ENCODE assay signal across 8 cellular contexts in the genomic region with DNA sequence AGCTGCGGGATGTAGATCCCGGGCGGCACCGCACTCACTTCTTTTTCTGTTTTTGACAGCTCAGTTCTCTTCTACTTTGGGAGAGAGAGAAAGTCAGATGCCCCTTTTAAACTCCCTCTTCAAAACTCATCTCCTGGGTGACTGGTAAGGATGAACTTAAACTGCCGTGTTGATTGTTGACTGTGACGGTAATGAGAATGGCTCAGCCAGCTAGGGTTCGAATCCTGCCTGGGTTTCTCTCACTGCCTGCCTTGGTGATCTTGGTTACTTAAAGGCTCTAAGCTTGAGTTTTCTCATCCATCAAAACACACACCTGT. TPM values are rescaled to one million over a fixed set of nuclear protein-coding genes. Genes with fewer than 3 reads are reported as not detected.
DNase-seq lines count a peak whose midpoint lies in the region; TF ChIP-seq lines count a peak whose summit lies in the region.

No MANE protein-coding gene starts in this region.

- H3K36me3 ChIP-seq in mesodermal cell (ENCODE audit: control insufficient read depth, insufficient read depth, low read length) (no peaks in the 10 kb centered on the region), vagina (no peaks in the 10 kb centered on the region)

- H3K27ac ChIP-seq in mesodermal cell (ENCODE audit: low read depth, low read length, severe bottlenecking) (peak overlapping the region; percentile 94), vagina (peak overlapping the region; percentile 94)

- H3K4me1 ChIP-seq in mesodermal cell (ENCODE audit: control insufficient read depth, insufficient read depth, low read length, poor library complexity, severe bottlenecking), result peaks cover 11% of the 10 kb centered on the region
- peaks cover 33% of the 10 kb centered on the region for H3K4me1 ChIP-seq in vagina

- peak overlapping the region; percentile 71 to 80 for H3K4me3 ChIP-seq in cardiac fibroblast (replicated peaks in 1 of 2; ENCODE audit: low read depth in 2 of 2, low read length in 2 of 2)
- H3K4me3 ChIP-seq in mesodermal cell (ENCODE audit: extremely low read depth, insufficient read depth, low read length, poor library complexity, severe bottlenecking), result peak overlapping the region; percentile 74
- peak overlapping the region; percentile 74 to 95 for H3K4me3 ChIP-seq in vagina

- intact Hi-C loops in vagina (cut with DNase I), result no loop called here

- no CpG with 5 or more reads among the region's 7 CpGs for WGBS in mesodermal cell (ENCODE audit: insufficient coverage in 2 of 2), 2 experiments

- peak; percentile 19 for DNase-seq in SKM-1 treated with dmso at 0.1 percent for 144 hours (lab: John Stamatoyannopoulos, UW; ENCODE audit: unreplicated experiment)
- DNase-seq in SKM-1 (lab: John Stamatoyannopoulos, UW; ENCODE audit: unreplicated experiment), result no peak
- peak; percentile 50 for DNase-seq in KG1 (lab: John Stamatoyannopoulos, UW)
- no peak for DNase-seq in cardiac fibroblast (ENCODE audit: low read depth in 2 of 2)
- no peak for DNase-seq in vagina (ENCODE audit: extremely low spot score in 2 of 2)
- no peak for DNase-seq in germinal center (ENCODE audit: low spot score)
- DNase-seq in activated CD4-positive, alpha-beta T cell treated with anti-CD3 and anti-CD28 coated beads, Interleukin-2, amount 50 U/mL, for 1 hour, result no peak

- TF ChIP-seq CTCF in cardiac fibroblast (IDR thresholded peaks at IDR 0.05; ENCODE audit: low read depth, low read length), result no peak
- no peak for TF ChIP-seq CTCF in vagina (IDR thresholded peaks at IDR 0.05)

- no peak for TF ChIP-seq POLR2A in vagina (IDR thresholded peaks at IDR 0.05)

- no peaks in the 10 kb centered on the region for H3K27me3 ChIP-seq in vagina

- H3K9me3 ChIP-seq in mesodermal cell (ENCODE audit: control insufficient read depth, low read length), result no peaks in the 10 kb centered on the region
- H3K9me3 ChIP-seq in vagina, result no peaks in the 10 kb centered on the region

RNA-seq across cellular contexts. Expression of a gene that starts 0.7 kb away (rescaled TPM):
- polyA plus RNA-seq in mesodermal cell (2013, experiment 1 of 2), result 8.1 TPM
- polyA plus RNA-seq in mesodermal cell (2013, experiment 2 of 2), result 10.3 TPM
- 18.7 TPM for total RNA-seq in vagina

Comparison
In these comparisons a context has a peak if more than half of its experiments do, and no peak if none do; other contexts are left out.
1. DNase-seq: peak in SKM-1 treated with dmso at 0.1 percent for 144 hours (single experiment) and KG1 (single experiment); none in SKM-1 (single experiment), cardiac fibroblast (0 of 2), vagina (0 of 2), germinal center (single experiment) and activated CD4-positive, alpha-beta T cell treated with anti-CD3 and anti-CD28 coated beads, Interleukin-2, amount 50 U/mL, for 1 hour (single experiment).
2. Peak in every context shown above with its lines, with median percentiles within 50 percentile points of each other: H3K4me3 ChIP-seq.